Comparison of ENCODE assay signal across 22 cellular contexts in the genomic region with DNA sequence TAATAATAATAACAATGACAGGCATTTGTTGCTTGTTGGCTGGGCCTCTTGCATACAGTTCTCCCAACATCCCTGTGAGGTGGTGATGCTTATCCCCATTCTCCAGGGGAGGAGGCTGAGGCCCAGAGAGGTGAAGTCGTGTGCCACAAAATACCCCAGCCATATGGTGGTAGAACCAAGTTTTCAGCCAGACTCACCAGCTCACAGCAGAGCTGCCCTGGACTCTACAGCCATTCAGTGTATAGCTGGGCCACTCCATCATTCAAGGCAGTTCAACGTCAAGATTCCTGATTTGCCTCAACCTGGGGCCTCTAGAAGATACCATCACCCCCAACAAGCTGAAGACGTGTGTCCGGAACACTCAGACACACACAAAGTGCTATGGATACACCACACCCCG. TPM values are rescaled to one million over a fixed set of nuclear protein-coding genes. Genes with fewer than 3 reads are reported as not detected.
"Had no signal": no experiment of that assay in that cellular context is flagged by ENCODE, and none has a peak within 500 bp of the region (broad histone marks: within the 10 kb centered on the region; RNA-seq: fewer than 3 reads in every experiment).

No MANE protein-coding gene starts in this region.

- H3K4me3 Mint-ChIP-seq: activated B cell treated with CpG ODN at 0.5 μM for 24 hours; effector memory CD8-positive, alpha-beta T cell; immature natural killer cell; mesothelial cell of epicardium; nephron progenitor cell had no signal

- DNase-seq: activated B cell treated with CpG ODN at 0.5 μM for 24 hours; activated CD4-positive, alpha-beta T cell treated with anti-CD3 and anti-CD28 coated beads, Interleukin-2, amount 50 U/mL, for 1 hour; activated gamma-delta T cell treated with Interleukin-2 at 50 U/mL for 16 hours; activated T-cell treated with anti-CD3 and anti-CD28 coated beads, Interleukin-2, amount 50 U/mL, for 1 hour; dermis blood vessel endothelial cell; effector memory CD8-positive, alpha-beta T cell; gastrocnemius medialis; heart left ventricle; immature natural killer cell; nephron progenitor cell; occipital lobe; SW 1271 had no signal

- H3K27ac ChIP-seq: epithelial cell of prostate, gastrocnemius medialis, heart left ventricle, right lobe of liver had no signal

- H3K4me1 Mint-ChIP-seq: activated B cell treated with CpG ODN at 0.5 μM for 24 hours, immature natural killer cell, mesothelial cell of epicardium had no signal

- H3K27ac Mint-ChIP-seq: activated B cell treated with CpG ODN at 0.5 μM for 24 hours; effector memory CD8-positive, alpha-beta T cell; immature natural killer cell; mesothelial cell of epicardium; progenitor cell of endocrine pancreas had no signal

- H3K9me3 ChIP-seq: gastrocnemius medialis, heart left ventricle, right lobe of liver had no signal

- H3K27me3 ChIP-seq: gastrocnemius medialis, heart left ventricle, right lobe of liver had no signal

- H3K9me3 Mint-ChIP-seq: activated B cell treated with CpG ODN at 0.5 μM for 24 hours; effector memory CD8-positive, alpha-beta T cell; immature natural killer cell; mesothelial cell of epicardium; nephron progenitor cell had no signal

- ATAC-seq: effector memory CD8-positive, alpha-beta T cell; gastrocnemius medialis; right lobe of liver had no signal

- H3K27me3 Mint-ChIP-seq: progenitor cell of endocrine pancreas had no signal

- H3K4me3 ChIP-seq: gastrocnemius medialis, heart left ventricle, lung, right lobe of liver had no signal

RNA-seq across cellular contexts. Expression of a gene that starts 4.4 kb away (rescaled TPM):
- total RNA-seq: activated B cell treated with CpG ODN at 0.5 μM for 24 hours had no signal

RNA-seq across cellular contexts. Expression of a gene that starts 23.1 kb away (rescaled TPM):
- total RNA-seq: activated B cell treated with CpG ODN at 0.5 μM for 24 hours had no signal

RNA-seq across cellular contexts. Expression of a gene that starts 32.1 kb away (rescaled TPM):
- total RNA-seq: activated B cell treated with CpG ODN at 0.5 μM for 24 hours; bronchial epithelial cell; chondrocyte; gastrocnemius medialis; heart left ventricle; mesothelial cell of epicardium; occipital lobe; progenitor cell of endocrine pancreas; right lobe of liver; T-helper 2 cell treated with Interferon-gamma antibody and Interleukin-4, amounts not matched to agents 100 ng/mL and 5 ng/mL, for 36 hours; urinary bladder had no signal
- polyA plus RNA-seq: heart left ventricle, immature natural killer cell, lung, urinary bladder had no signal

RNA-seq across cellular contexts. Expression of a gene that starts 53.5 kb away (rescaled TPM):
- total RNA-seq: activated B cell treated with CpG ODN at 0.5 μM for 24 hours; astrocyte; bronchial epithelial cell; chondrocyte; dermis blood vessel endothelial cell; gastrocnemius medialis; lung; mesothelial cell of epicardium; occipital lobe; T-helper 2 cell treated with Interferon-gamma antibody and Interleukin-4, amounts not matched to agents 100 ng/mL and 5 ng/mL, for 36 hours; urinary bladder had no signal
- polyA plus RNA-seq: immature natural killer cell, lung, urinary bladder had no signal
